9 cellular contexts compared by ENCODE assay signal in genomic region chr3:30628188-30628930, GRCh38. TPM values are rescaled to one million over a fixed set of nuclear protein-coding genes. Genes with fewer than 3 reads are reported as not detected.
DNase-seq lines count a peak whose midpoint lies in the region; ATAC-seq, FAIRE-seq and TF ChIP-seq lines count a peak whose summit lies in the region.
"Had no signal": no experiment of that assay in that cellular context is flagged by ENCODE, and none has a peak within 500 bp of the region (broad histone marks: within the 10 kb centered on the region; RNA-seq: fewer than 3 reads in every experiment).

No MANE protein-coding gene starts in this region.

- H3K4me2 ChIP-seq in HepG2 (ENCODE audit: low read depth, low read length) = peak overlapping the region; percentile 30
- H3K4me2 ChIP-seq in neuronal stem cell (ENCODE audit: insufficient read depth, low read length, poor library complexity, severe bottlenecking) = no peak overlapping the region

- H3K18ac ChIP-seq in neuronal stem cell (ENCODE audit: low read length) = no peak overlapping the region

- CTCF ChIA-PET in HepG2 (lab: Yijun Ruan, JAX; ENCODE audit: low intra/inter-chr PET ratio, low total read pairs) = interaction anchor here (0.6 kb wide), 1 partner anchor 12 kb away, joined by 3 read pairs; no protein-coding TSS in a partner anchor

- H4K91ac ChIP-seq in neuronal stem cell (ENCODE audit: low read depth, low read length, poor library complexity) = no peak overlapping the region

- peaks cover 13 to 49% of the 10 kb centered on the region in 2 experiments for H3K36me3 ChIP-seq in HepG2 (replicated peaks in 1 of 2; ENCODE audit: control insufficient read depth in 1 of 2, insufficient read depth in 2 of 2, low read length in 2 of 2)
- H3K36me3 ChIP-seq in thymus (ENCODE audit: control insufficient read depth, insufficient read depth) = no peaks in the 10 kb centered on the region
- H3K36me3 ChIP-seq in neuronal stem cell (replicated peaks in 1 of 2; ENCODE audit: control insufficient read depth in 2 of 2, insufficient read depth in 2 of 2, low read length in 2 of 2) = peaks cover 0 to 69% of the 10 kb centered on the region in 2 donors

- H3K4me3 Mint-ChIP-seq in activated T-cell treated with anti-CD3 and anti-CD28 coated beads, Interleukin-2, amount 50 U/mL, for 4 hours = peak overlapping the region; percentile 41
- peak overlapping the region; percentile 66 for H3K4me3 Mint-ChIP-seq in activated T-helper 1 cell treated with anti-CD3 and anti-CD28 coated beads, Interleukin-12 subunit alpha, Interleukin-12 subunit beta, Interleukin-2, Interleukin-4 antibody, amounts not matched to agents 30 ng/mL and 10 ng/mL and 1 ng/mL, durations not matched to agents 14 hours and 24 hours and 36 hours

- H3K36me3 Mint-ChIP-seq in activated T-cell treated with anti-CD3 and anti-CD28 coated beads, Interleukin-2, amount 50 U/mL, for 4 hours (ENCODE audit: insufficient read depth) = peaks cover 54% of the 10 kb centered on the region
- H3K36me3 Mint-ChIP-seq in activated T-helper 1 cell treated with anti-CD3 and anti-CD28 coated beads, Interleukin-12 subunit alpha, Interleukin-12 subunit beta, Interleukin-2, Interleukin-4 antibody, amounts not matched to agents 30 ng/mL and 10 ng/mL and 1 ng/mL, durations not matched to agents 14 hours and 24 hours and 36 hours (ENCODE audit: low read depth) = peaks cover 49% of the 10 kb centered on the region

- no peak overlapping the region for H4K8ac ChIP-seq in neuronal stem cell (ENCODE audit: low read depth, low read length)

- no peak overlapping the region for H2BK12ac ChIP-seq in neuronal stem cell (ENCODE audit: low read length)

- no peak for TF ChIP-seq RAD21 in HepG2 (CRISPR knock-in tag; IDR thresholded peaks at IDR 0.05)

- DNase-seq in activated T-cell treated with anti-CD3 and anti-CD28 coated beads, Interleukin-2, amount 50 U/mL, for 4 hours = no peak
- DNase-seq in activated T-cell treated with anti-CD3 and anti-CD28 coated beads, Interleukin-2, amount 50 U/mL, for 1 hour = no peak
- DNase-seq in activated T-helper 1 cell treated with anti-CD3 and anti-CD28 coated beads, Interleukin-12 subunit alpha, Interleukin-12 subunit beta, Interleukin-2, Interleukin-4 antibody, amounts not matched to agents 30 ng/mL and 10 ng/mL and 1 ng/mL, durations not matched to agents 14 hours and 24 hours and 36 hours (ENCODE audit: low spot score) = no peak
- DNase-seq in HepG2 (ENCODE audit: low spot score) (no peak), NCI-H2029 (lab: John Stamatoyannopoulos, UW) (no peak), SIG-M5 treated with dmso at 0.1 percent for 504 hours (lab: John Stamatoyannopoulos, UW; ENCODE audit: unreplicated experiment) (no peak), neuronal stem cell (ENCODE audit: low spot score) (no peak)

- no peak overlapping the region for H2BK5ac ChIP-seq in neuronal stem cell (ENCODE audit: low read length)

- H3K9me3 Mint-ChIP-seq in activated T-cell treated with anti-CD3 and anti-CD28 coated beads, Interleukin-2, amount 50 U/mL, for 4 hours = no peaks in the 10 kb centered on the region
- H3K9me3 Mint-ChIP-seq in activated T-helper 1 cell treated with anti-CD3 and anti-CD28 coated beads, Interleukin-12 subunit alpha, Interleukin-12 subunit beta, Interleukin-2, Interleukin-4 antibody, amounts not matched to agents 30 ng/mL and 10 ng/mL and 1 ng/mL, durations not matched to agents 14 hours and 24 hours and 36 hours = no peaks in the 10 kb centered on the region

- H3K79me1 ChIP-seq in neuronal stem cell (ENCODE audit: low read depth, low read length) = no peaks in the 10 kb centered on the region

- H3K14ac ChIP-seq in neuronal stem cell (ENCODE audit: low read length) = no peak overlapping the region

- WGBS in HepG2 (ENCODE audit: low lambda C conversion rate) = 77% methylated on average over 4 of the region's 4 CpGs
- 85% methylated on average over 4 of the region's 4 CpGs for WGBS in thymus
- WGBS in neuronal stem cell (ENCODE audit: extremely low coverage in 2 of 2, insufficient read length in 2 of 2, insufficient replicate concordance in 1 of 2), 2 donors = no CpG with 5 or more reads among the region's 4 CpGs

- H3K27me3 Mint-ChIP-seq in activated T-cell treated with anti-CD3 and anti-CD28 coated beads, Interleukin-2, amount 50 U/mL, for 4 hours (ENCODE audit: low read depth) = no peaks in the 10 kb centered on the region
- no peaks in the 10 kb centered on the region for H3K27me3 Mint-ChIP-seq in activated T-helper 1 cell treated with anti-CD3 and anti-CD28 coated beads, Interleukin-12 subunit alpha, Interleukin-12 subunit beta, Interleukin-2, Interleukin-4 antibody, amounts not matched to agents 30 ng/mL and 10 ng/mL and 1 ng/mL, durations not matched to agents 14 hours and 24 hours and 36 hours (ENCODE audit: insufficient read depth)

- no peak overlapping the region for H2BK120ac ChIP-seq in neuronal stem cell (ENCODE audit: low read depth, low read length)

- no peak overlapping the region for H2BK15ac ChIP-seq in neuronal stem cell (ENCODE audit: low read length)

- no peak for TF ChIP-seq EP300 in HepG2 (IDR thresholded peaks at IDR 0.05; ENCODE audit: low read depth in 2 of 2, low read length in 2 of 2)
- TF ChIP-seq EP300 in HepG2 (CRISPR knock-in tag; IDR thresholded peaks at IDR 0.05; ENCODE audit: borderline replicate concordance) = no peak

- H3K27ac Mint-ChIP-seq in activated T-helper 1 cell treated with anti-CD3 and anti-CD28 coated beads, Interleukin-12 subunit alpha, Interleukin-12 subunit beta, Interleukin-2, Interleukin-4 antibody, amounts not matched to agents 30 ng/mL and 10 ng/mL and 1 ng/mL, durations not matched to agents 14 hours and 24 hours and 36 hours = peak overlapping the region; percentile 98

- H3K4me3 ChIP-seq in HepG2 (replicated peaks in 1 of 3; ENCODE audit: insufficient read depth in 1 of 3, low read depth in 2 of 3, low read length in 3 of 3) (no peak overlapping the region), thymus (ENCODE audit: low read length) (no peak overlapping the region), neuronal stem cell (ENCODE audit: low read length in 2 of 2) (no peak overlapping the region)

- H3K4me1 Mint-ChIP-seq in activated T-cell treated with anti-CD3 and anti-CD28 coated beads, Interleukin-2, amount 50 U/mL, for 4 hours (ENCODE audit: low read depth) = peaks cover 93% of the 10 kb centered on the region
- H3K4me1 Mint-ChIP-seq in activated T-helper 1 cell treated with anti-CD3 and anti-CD28 coated beads, Interleukin-12 subunit alpha, Interleukin-12 subunit beta, Interleukin-2, Interleukin-4 antibody, amounts not matched to agents 30 ng/mL and 10 ng/mL and 1 ng/mL, durations not matched to agents 14 hours and 24 hours and 36 hours (ENCODE audit: low read depth) = peaks cover 83% of the 10 kb centered on the region

- H2AK5ac ChIP-seq in neuronal stem cell (ENCODE audit: low read depth, low read length) = no peak overlapping the region

- H3K79me2 ChIP-seq in HepG2 (ENCODE audit: insufficient read depth, low read length) = peaks cover 99% of the 10 kb centered on the region

- H3K27me3 ChIP-seq in HepG2 (ENCODE audit: control insufficient read depth in 1 of 2, insufficient read depth in 2 of 2, low read length in 2 of 2) (no peaks in the 10 kb centered on the region), thymus (ENCODE audit: control insufficient read depth, insufficient read depth) (no peaks in the 10 kb centered on the region), neuronal stem cell (ENCODE audit: control insufficient read depth in 3 of 3, insufficient read depth in 3 of 3, low read depth in 1 of 3, low read length in 3 of 3) (no peaks in the 10 kb centered on the region)

- H3K4ac ChIP-seq in neuronal stem cell (ENCODE audit: low read length) = no peak overlapping the region

- TF ChIP-seq CTCF in HepG2 (CRISPR knock-in tag; IDR thresholded peaks at IDR 0.05) = no peak

- H3K27ac ChIP-seq in HepG2 (ENCODE audit: extremely low read length, insufficient read depth, low read length) (peak overlapping the region; percentile 69), thymus (ENCODE audit: low read depth) (peak overlapping the region; percentile 80), neuronal stem cell (replicated peaks; ENCODE audit: low read length) (no peak overlapping the region)

- H3K9me3 ChIP-seq in HepG2 (ENCODE audit: low read length) = no peaks in the 10 kb centered on the region
- no peaks in the 10 kb centered on the region for H3K9me3 ChIP-seq in thymus (ENCODE audit: control insufficient read depth)
- H3K9me3 ChIP-seq in neuronal stem cell (replicated peaks in 1 of 2; ENCODE audit: control insufficient read depth in 2 of 2, insufficient read depth in 1 of 2, low read depth in 1 of 2, low read length in 2 of 2) = peaks cover 0 to 14% of the 10 kb centered on the region in 2 donors

- H3K9ac ChIP-seq in HepG2 (ENCODE audit: insufficient read depth, low read depth, low read length) (no peak overlapping the region; the same call in 1 of the 2 replicates), neuronal stem cell (ENCODE audit: low read depth, low read length, poor library complexity) (no peak overlapping the region)

- H2AFZ ChIP-seq in HepG2 (ENCODE audit: low read length) (no peak overlapping the region), neuronal stem cell (ENCODE audit: low read length) (no peak overlapping the region)

- H3K4me1 ChIP-seq in HepG2 (ENCODE audit: insufficient read depth, low read length) (peaks cover 100% of the 10 kb centered on the region), thymus (ENCODE audit: control insufficient read depth, insufficient read depth, low read length) (peaks cover 31% of the 10 kb centered on the region), neuronal stem cell (ENCODE audit: control insufficient read depth in 2 of 2, insufficient read depth in 1 of 2, low read depth in 1 of 2, low read length in 2 of 2) (peaks cover 0 to 5% of the 10 kb centered on the region in 2 donors)

- intact Hi-C loops in activated T-helper 1 cell treated with anti-CD3 and anti-CD28 coated beads, Interleukin-12 subunit alpha, Interleukin-12 subunit beta, Interleukin-2, Interleukin-4 antibody, amounts not matched to agents 30 ng/mL and 10 ng/mL and 1 ng/mL, durations not matched to agents 14 hours and 24 hours and 36 hours (cut with micrococcal nuclease) = loop anchor here (10.0 kb wide), 1 partner anchor 1346 kb away; no protein-coding TSS in a partner anchor
- intact Hi-C loops in HepG2 (cut with micrococcal nuclease; ENCODE audit: unreplicated experiment) = no loop called here

- FAIRE-seq in HepG2 (lab: Jason Lieb, UNC) = no peak
- FAIRE-seq: H54 had no signal

- BruUV-seq in HepG2 (replicated peaks; lab: Mats Ljungman, UMichigan) = no TSS peak

- H4K20me1 ChIP-seq in HepG2 (ENCODE audit: insufficient read depth, low read length) = peaks cover 95% of the 10 kb centered on the region

- no peak; a peak in 1 of 4 replicates for TF ChIP-seq POLR2A in HepG2 (IDR thresholded peaks at IDR 0.05; ENCODE audit: insufficient read depth in 1 of 2, low read depth in 2 of 2, low read length in 2 of 2)

- ATAC-seq in activated T-cell treated with anti-CD3 and anti-CD28 coated beads, Interleukin-2, amount 50 U/mL, for 4 hours = peak; percentile 16 to 22
- no peak for ATAC-seq in HepG2

- in situ Hi-C loops in HepG2 (cut with HindIII; ENCODE audit: extremely low pct_ligation_motif_present, low pct_unique_long_range_greater_than_20kb) = no loop called here

- POLR2A ChIA-PET in HepG2 (lab: Yijun Ruan, JAX) = interaction anchor here (0.9 to 1.4 kb wide), 3 partner anchors 21 to 370 kb away, joined by 3 to 5 read pairs (median 3); partner anchors contain the start of gene TGFBR2

- H3K23ac ChIP-seq in neuronal stem cell (ENCODE audit: low read depth, low read length, poor library complexity) = no peak overlapping the region

RNA-seq across cellular contexts. Expression of gene TGFBR2, which starts 22.0 kb away (rescaled TPM):
- 100 to 1,000 TPM; 104 to 114 (median 111) TPM for total RNA-seq in activated T-cell treated with anti-CD3 and anti-CD28 coated beads, Interleukin-2, amount 50 U/mL, for 4 hours
- total RNA-seq in activated T-helper 1 cell treated with anti-CD3 and anti-CD28 coated beads, Interleukin-12 subunit alpha, Interleukin-12 subunit beta, Interleukin-2, Interleukin-4 antibody, amounts not matched to agents 30 ng/mL and 10 ng/mL and 1 ng/mL, durations not matched to agents 14 hours and 24 hours and 36 hours = 58.2 and 59.6 TPM in 2 replicates
- 68.1 and 82.2 TPM in 2 replicates for total RNA-seq in HepG2 (2016; rRNA removed; fragmentation: Illumina TruSeq; extraction: Trizol)
- 25.9 and 27.4 TPM in 2 replicates for total RNA-seq in HepG2 (2016; cell fraction: cytosol; rRNA removed; fragmentation: Illumina TruSeq; extraction: Trizol; ENCODE audit: low read depth)
- total RNA-seq in HepG2 (2016; cell fraction: insoluble cytoplasmic fraction; rRNA removed; fragmentation: Illumina TruSeq; extraction: Trizol) = 66.0 and 82.3 TPM in 2 replicates
- total RNA-seq in HepG2 (2016; cell fraction: membrane; rRNA removed; fragmentation: Illumina TruSeq; extraction: Trizol) = 67.6 and 68.8 TPM in 2 replicates
- total RNA-seq in HepG2 (2016; cell fraction: nucleus; rRNA removed; fragmentation: Illumina TruSeq; extraction: Trizol) = 134 and 135 TPM in 2 replicates
- polyA plus RNA-seq in HepG2 (2011; rRNA removed) (187 and 204 TPM in 2 replicates), thymus (51.3 TPM)
- polyA plus RNA-seq in HepG2 (2011; cell fraction: cytosol; rRNA removed) = 141 and 194 TPM in 2 replicates
- polyA plus RNA-seq in HepG2 (2011; cell fraction: nucleus; rRNA removed) = 105 and 123 TPM in 2 replicates
- 125 and 162 TPM in 2 replicates for polyA plus RNA-seq in HepG2 (2012)
- polyA plus RNA-seq in HepG2 (2016; cell fraction: cytosol; fragmentation: Illumina TruSeq; extraction: Trizol; ENCODE audit: low read depth) = 8.6 and 9.7 TPM in 2 replicates
- polyA plus RNA-seq in HepG2 (2016; cell fraction: insoluble cytoplasmic fraction; fragmentation: Illumina TruSeq; extraction: Trizol; ENCODE audit: low read depth) = 68.0 and 70.0 TPM in 2 replicates
- 38.2 and 38.9 TPM in 2 replicates for polyA plus RNA-seq in HepG2 (2016; cell fraction: membrane; fragmentation: Illumina TruSeq; extraction: Trizol; ENCODE audit: low read depth)
- 134 and 138 TPM in 2 replicates for polyA plus RNA-seq in HepG2 (2016; cell fraction: nucleus; fragmentation: Illumina TruSeq; extraction: Trizol; ENCODE audit: insufficient read depth, low read depth)
- polyA minus RNA-seq in HepG2 (2011; rRNA and poly(A)+ RNA removed; ENCODE audit: low replicate concordance) = 24.1 and 399 TPM in 2 replicates
- polyA minus RNA-seq in HepG2 (2011; cell fraction: cytosol; rRNA and poly(A)+ RNA removed) = 188 and 237 TPM in 2 replicates
- 353 and 432 TPM in 2 replicates for polyA minus RNA-seq in HepG2 (2011; cell fraction: nucleus; rRNA and poly(A)+ RNA removed)
- polyA plus RNA-seq in neuronal stem cell (2013, experiment 1 of 2) = 2.2 TPM
- polyA plus RNA-seq in neuronal stem cell (2013, experiment 2 of 2) = 2.1 TPM
